12 cellular contexts compared by ENCODE assay signal in genomic region chr6:88135578-88136114, GRCh38. TPM values are rescaled to one million over a fixed set of nuclear protein-coding genes. Genes with fewer than 3 reads are reported as not detected.
DNase-seq lines count a peak whose midpoint lies in the region; ATAC-seq and TF ChIP-seq lines count a peak whose summit lies in the region.
"Had no signal": no experiment of that assay in that cellular context is flagged by ENCODE, and none has a peak within 500 bp of the region (broad histone marks: within the 10 kb centered on the region; RNA-seq: fewer than 3 reads in every experiment).

No MANE protein-coding gene starts in this region.

- H3K27me3 Mint-ChIP-seq in IgD-negative memory B cell, result no peaks in the 10 kb centered on the region
- peaks cover 11% of the 10 kb centered on the region for H3K27me3 Mint-ChIP-seq in activated naive CD4-positive, alpha-beta T cell treated with anti-CD3 and anti-CD28 coated beads for 36 hours (ENCODE audit: low read depth)
- H3K27me3 Mint-ChIP-seq: brain had no signal

- peak overlapping the region; percentile 1 to 36 (median 30) for H3K27ac Mint-ChIP-seq in IgD-negative memory B cell
- H3K27ac Mint-ChIP-seq in activated naive CD4-positive, alpha-beta T cell treated with anti-CD3 and anti-CD28 coated beads for 36 hours, result no peak overlapping the region
- H3K27ac Mint-ChIP-seq: brain had no signal

- peak; percentile 70 for DNase-seq in GM12865 (ENCODE audit: low read depth)
- DNase-seq in NCI-H2171 (lab: John Stamatoyannopoulos, UW), result no peak
- no peak for DNase-seq in activated naive CD4-positive, alpha-beta T cell treated with anti-CD3 and anti-CD28 coated beads for 36 hours
- no peak for DNase-seq in cerebellar cortex (ENCODE audit: low spot score)
- DNase-seq in SKM-1 (lab: John Stamatoyannopoulos, UW; ENCODE audit: unreplicated experiment), result no peak
- DNase-seq: NCI-H2107 had no signal

- peaks cover 26 to 37% (median 30%) of the 10 kb centered on the region in 3 donors for H3K4me1 Mint-ChIP-seq in IgD-negative memory B cell
- H3K4me1 Mint-ChIP-seq in activated naive CD4-positive, alpha-beta T cell treated with anti-CD3 and anti-CD28 coated beads for 36 hours (ENCODE audit: low read depth), result no peaks in the 10 kb centered on the region

- ATAC-seq in GM19438 (IDR thresholded peaks at IDR 0.05; ENCODE audit: low read depth, unreplicated experiment) (peak; percentile 77), HG02885 (IDR thresholded peaks at IDR 0.05; ENCODE audit: poor library complexity, unreplicated experiment) (peak; percentile 85)

- H3K9me3 Mint-ChIP-seq in IgD-negative memory B cell, result no peaks in the 10 kb centered on the region
- H3K9me3 Mint-ChIP-seq in activated naive CD4-positive, alpha-beta T cell treated with anti-CD3 and anti-CD28 coated beads for 36 hours, result no peaks in the 10 kb centered on the region
- H3K9me3 Mint-ChIP-seq: brain had no signal

- CTCF ChIA-PET in activated naive CD4-positive, alpha-beta T cell treated with anti-CD3 and anti-CD28 coated beads for 36 hours (lab: Charles Lee), result interaction anchor here (0.6 kb wide), 1 partner anchor 1047 kb away, joined by 5 read pairs; no protein-coding TSS in a partner anchor

- intact Hi-C loops in activated naive CD4-positive, alpha-beta T cell treated with anti-CD3 and anti-CD28 coated beads for 36 hours (cut with micrococcal nuclease), result no loop called here

- peak overlapping the region in 3 of 4 donors; percentile 42 to 74 (median 60) for H3K4me3 Mint-ChIP-seq in IgD-negative memory B cell
- no peak overlapping the region for H3K4me3 Mint-ChIP-seq in activated naive CD4-positive, alpha-beta T cell treated with anti-CD3 and anti-CD28 coated beads for 36 hours
- H3K4me3 Mint-ChIP-seq: brain had no signal

- H3K36me3 Mint-ChIP-seq in IgD-negative memory B cell, result no peaks in the 10 kb centered on the region
- H3K36me3 Mint-ChIP-seq in activated naive CD4-positive, alpha-beta T cell treated with anti-CD3 and anti-CD28 coated beads for 36 hours (ENCODE audit: low read depth), result no peaks in the 10 kb centered on the region
- H3K36me3 Mint-ChIP-seq: brain had no signal

- TF ChIP-seq CTCF in GM12865 (IDR thresholded peaks at IDR 0.05; ENCODE audit: insufficient read depth, low read depth, low read length, missing control alignments), result no peak

- no peak overlapping the region for H3K4me3 ChIP-seq in GM12865 (ENCODE audit: low read depth, low read length)
- H3K4me3 ChIP-seq: prostate gland, SK-N-MC had no signal

RNA-seq across cellular contexts. Expression of gene CNR1, which starts 30.5 kb away (rescaled TPM):
- 2.5 TPM for polyA plus RNA-seq in IgD-negative memory B cell
- total RNA-seq in activated naive CD4-positive, alpha-beta T cell treated with anti-CD3 and anti-CD28 coated beads for 36 hours, result not detected
